Comparison of ENCODE assay signal across 8 cellular contexts in the genomic region with DNA sequence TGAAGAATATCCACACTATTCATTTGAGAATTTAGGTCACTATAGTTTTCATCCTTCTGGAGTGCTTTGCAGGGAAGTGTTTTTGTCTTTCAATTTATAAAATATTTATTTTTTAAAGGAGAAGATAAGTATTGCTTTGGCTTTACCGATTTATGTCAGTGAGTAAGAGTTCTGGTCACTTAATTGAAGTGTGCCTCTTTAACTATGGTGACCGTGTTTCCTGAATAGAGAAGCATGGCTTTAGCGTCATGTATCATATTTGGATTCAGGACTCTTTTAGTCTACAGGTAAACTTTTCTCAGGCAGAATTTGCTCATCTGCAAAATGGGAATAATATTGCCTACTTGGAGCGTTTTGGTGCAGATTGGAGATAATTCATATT. TPM values are rescaled to one million over a fixed set of nuclear protein-coding genes. Genes with fewer than 3 reads are reported as not detected.
DNase-seq lines count a peak whose midpoint lies in the region; ATAC-seq and TF ChIP-seq lines count a peak whose summit lies in the region.

No MANE protein-coding gene starts in this region.

- H3K36me3 Mint-ChIP-seq in activated CD4-positive, alpha-beta T cell treated with anti-CD3 and anti-CD28 coated beads, Interleukin-2, amount 10 ng/mL, durations not matched to agents 7 days and 5 days (ENCODE audit: low read depth), result peaks cover 20% of the 10 kb centered on the region
- peaks cover 12% of the 10 kb centered on the region for H3K36me3 Mint-ChIP-seq in stimulated activated memory B cell treated with anti-CD40 and anti-IgM and Interleukin-4, amounts not matched to agents 10 μg/mL and 1 μg/mL and 100 μg/mL, for 72 hours

- no peaks in the 10 kb centered on the region for H3K27me3 ChIP-seq in SU-DHL-6 (ENCODE audit: low read length)
- H3K27me3 ChIP-seq in right cardiac atrium (ENCODE audit: control insufficient read depth, insufficient read depth), result no peaks in the 10 kb centered on the region

- peak overlapping the region; percentile 96 for H3K4me3 ChIP-seq in SU-DHL-6 (ENCODE audit: insufficient read depth, low read length, poor library complexity, severe bottlenecking)
- peak overlapping the region; percentile 83 for H3K4me3 ChIP-seq in right cardiac atrium (ENCODE audit: low read length)

- H3K4me1 ChIP-seq in right cardiac atrium (ENCODE audit: control insufficient read depth, insufficient read depth, low read length), result peaks cover 2% of the 10 kb centered on the region

- no peaks in the 10 kb centered on the region for H3K9me3 Mint-ChIP-seq in activated CD4-positive, alpha-beta T cell treated with anti-CD3 and anti-CD28 coated beads, Interleukin-2, amount 10 ng/mL, durations not matched to agents 7 days and 5 days
- no peaks in the 10 kb centered on the region for H3K9me3 Mint-ChIP-seq in stimulated activated memory B cell treated with anti-CD40 and anti-IgM and Interleukin-4, amounts not matched to agents 10 μg/mL and 1 μg/mL and 100 μg/mL, for 72 hours

- H2AFZ ChIP-seq in SU-DHL-6 (ENCODE audit: low read depth, low read length, severe bottlenecking), result no peak overlapping the region

- H3K27ac ChIP-seq in SU-DHL-6 (ENCODE audit: low read depth, low read length) (0 out of 2 replicates have a peak overlapping the region, but pooled peaks have one; percentile 60), right cardiac atrium (ENCODE audit: low read length) (no peak overlapping the region)

- H3K9ac ChIP-seq in SU-DHL-6 (ENCODE audit: low read length), result peak overlapping the region; percentile 79

- ATAC-seq in right cardiac atrium, result no peak
- ATAC-seq in stimulated activated memory B cell treated with anti-CD40 and anti-IgM and Interleukin-4, amounts not matched to agents 10 μg/mL and 1 μg/mL and 100 μg/mL, for 72 hours, result no peak
- no peak for ATAC-seq in HG03432 (IDR thresholded peaks at IDR 0.05; ENCODE audit: unreplicated experiment)
- ATAC-seq in HG02870 (IDR thresholded peaks at IDR 0.05; ENCODE audit: unreplicated experiment), result no peak

- peak overlapping the region; percentile 99 for H3K4me2 ChIP-seq in SU-DHL-6 (ENCODE audit: low read depth, low read length, poor library complexity, severe bottlenecking)

- peaks cover 31% of the 10 kb centered on the region for H3K4me1 Mint-ChIP-seq in activated CD4-positive, alpha-beta T cell treated with anti-CD3 and anti-CD28 coated beads, Interleukin-2, amount 10 ng/mL, durations not matched to agents 7 days and 5 days
- H3K4me1 Mint-ChIP-seq in stimulated activated memory B cell treated with anti-CD40 and anti-IgM and Interleukin-4, amounts not matched to agents 10 μg/mL and 1 μg/mL and 100 μg/mL, for 72 hours, result peaks cover 10% of the 10 kb centered on the region

- peaks cover 9% of the 10 kb centered on the region for H4K20me1 ChIP-seq in SU-DHL-6 (ENCODE audit: low read depth, low read length)

- no peak for TF ChIP-seq CTCF in SU-DHL-6 (IDR thresholded peaks at IDR 0.05; ENCODE audit: insufficient read depth, low read length, poor library complexity, severe bottlenecking)

- H3F3A ChIP-seq in SU-DHL-6 (ENCODE audit: insufficient read depth), result peaks cover 10% of the 10 kb centered on the region; the same call in 1 of the 2 replicates

- H3K27me3 Mint-ChIP-seq in activated CD4-positive, alpha-beta T cell treated with anti-CD3 and anti-CD28 coated beads, Interleukin-2, amount 10 ng/mL, durations not matched to agents 7 days and 5 days, result no peaks in the 10 kb centered on the region
- peaks cover 20% of the 10 kb centered on the region for H3K27me3 Mint-ChIP-seq in stimulated activated memory B cell treated with anti-CD40 and anti-IgM and Interleukin-4, amounts not matched to agents 10 μg/mL and 1 μg/mL and 100 μg/mL, for 72 hours

- CTCF ChIA-PET in activated CD4-positive, alpha-beta T cell treated with anti-CD3 and anti-CD28 coated beads, Interleukin-2, amount 10 ng/mL, durations not matched to agents 7 days and 5 days (lab: Charles Lee), result interaction anchor here (1.2 kb wide), 1 partner anchor 29 kb away, joined by 3 read pairs; no protein-coding TSS in a partner anchor

- peak overlapping the region; percentile 100 for H3K4me3 Mint-ChIP-seq in activated CD4-positive, alpha-beta T cell treated with anti-CD3 and anti-CD28 coated beads, Interleukin-2, amount 10 ng/mL, durations not matched to agents 7 days and 5 days
- H3K4me3 Mint-ChIP-seq in stimulated activated memory B cell treated with anti-CD40 and anti-IgM and Interleukin-4, amounts not matched to agents 10 μg/mL and 1 μg/mL and 100 μg/mL, for 72 hours, result peak overlapping the region; percentile 94

- POLR2A ChIA-PET in activated CD4-positive, alpha-beta T cell treated with anti-CD3 and anti-CD28 coated beads, Interleukin-2, amount 10 ng/mL, durations not matched to agents 7 days and 5 days (lab: Charles Lee), result no interaction called here

- H3K36me3 ChIP-seq in SU-DHL-6 (ENCODE audit: low read length), result peaks cover 11% of the 10 kb centered on the region

- WGBS in right cardiac atrium, result 3% methylated on average over 4 of the region's 4 CpGs

- intact Hi-C loops in right cardiac atrium (cut with DNase I), result no loop called here

- H3K9me2 ChIP-seq in SU-DHL-6 (replicated peaks; ENCODE audit: insufficient read depth, low read length), result no peaks in the 10 kb centered on the region

- peaks cover 42% of the 10 kb centered on the region for H3K79me2 ChIP-seq in SU-DHL-6 (ENCODE audit: insufficient read depth, low read length)

- H3K27ac Mint-ChIP-seq in activated CD4-positive, alpha-beta T cell treated with anti-CD3 and anti-CD28 coated beads, Interleukin-2, amount 10 ng/mL, durations not matched to agents 7 days and 5 days, result peak overlapping the region; percentile 100
- peak overlapping the region; percentile 96 for H3K27ac Mint-ChIP-seq in stimulated activated memory B cell treated with anti-CD40 and anti-IgM and Interleukin-4, amounts not matched to agents 10 μg/mL and 1 μg/mL and 100 μg/mL, for 72 hours

- no peaks in the 10 kb centered on the region for H3K9me3 ChIP-seq in SU-DHL-6 (ENCODE audit: insufficient read depth, low read length)
- no peaks in the 10 kb centered on the region for H3K9me3 ChIP-seq in right cardiac atrium (ENCODE audit: control insufficient read depth, low read length)

- no peak for DNase-seq in activated CD4-positive, alpha-beta T cell treated with anti-CD3 and anti-CD28 coated beads, Interleukin-2, amount 10 ng/mL, durations not matched to agents 7 days and 5 days
- no peak for DNase-seq in activated CD4-positive, alpha-beta T cell treated with anti-CD3 and anti-CD28 coated beads for 4 hours
- no peak for DNase-seq in right cardiac atrium
- DNase-seq in stimulated activated CD4-positive, alpha-beta T cell treated with anti-CD3 and anti-CD28 coated beads, Interleukin-4, amount 100 ng/mL, for 4 hours, result no peak

RNA-seq across cellular contexts. Expression of gene BDP1, which starts 0.9 kb away (rescaled TPM):
- total RNA-seq in activated CD4-positive, alpha-beta T cell treated with anti-CD3 and anti-CD28 coated beads, Interleukin-2, amount 10 ng/mL, durations not matched to agents 7 days and 5 days, result 10 to 100 TPM; 32.3 to 34.2 TPM
- 10 to 100 TPM; 13.5 to 18.0 (median 15.0) TPM for total RNA-seq in right cardiac atrium
- polyA plus RNA-seq in right cardiac atrium, result 9.2 TPM
